ENCODE assay signal across 8 cellular contexts in the genomic region with DNA sequence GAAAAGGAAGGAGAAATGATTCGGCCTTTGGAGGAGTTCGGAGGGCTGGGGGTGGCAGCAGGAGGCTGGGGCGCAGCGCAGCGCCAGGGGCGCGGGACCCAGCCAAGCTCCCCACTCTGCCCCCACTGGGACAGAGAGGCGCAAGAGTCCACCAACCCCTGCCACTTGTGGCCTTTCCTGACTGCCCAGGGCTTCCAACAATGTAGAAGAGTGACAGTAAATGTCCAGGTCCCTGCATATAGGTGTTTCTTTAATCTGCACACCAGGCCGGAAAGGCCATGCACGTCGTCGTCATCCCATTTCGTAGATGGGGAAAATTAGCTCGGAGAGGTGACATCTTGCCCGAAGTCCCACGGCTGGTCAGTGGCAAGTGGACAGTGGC.
DNase-seq lines count a peak whose midpoint lies in the region; ATAC-seq and TF ChIP-seq lines count a peak whose summit lies in the region.

No MANE protein-coding gene starts in this region.

- peaks cover 8% of the 10 kb centered on the region for H3K4me1 ChIP-seq in HUES6 (ENCODE audit: control insufficient read depth, insufficient read depth, low read length)
- peaks cover 6 to 9% of the 10 kb centered on the region in 2 donors for H3K4me1 ChIP-seq in gastrocnemius medialis

- intact Hi-C loops in gastrocnemius medialis (cut with DNase I; ENCODE audit: low total_unique reads) = loop anchor here (10.0 kb wide), 1 partner anchor 232 kb away; no protein-coding TSS in a partner anchor

- in situ Hi-C loops in astrocyte of the cerebellum (cut with HindIII; ENCODE audit: low sequenced_read_pairs) (no loop called here), gastrocnemius medialis (cut with MboI; ENCODE audit: low sequenced_read_pairs in 4 of 4) (loop anchor here in 1 of 4 donors (25.0 kb wide), 1 partner anchor 105 kb away; a partner anchor contains a TSS)

- H3K27me3 ChIP-seq in HUES6 (ENCODE audit: control insufficient read depth, insufficient read depth, low read length) (peaks cover 94% of the 10 kb centered on the region), gastrocnemius medialis (peaks cover 14 to 26% (median 15%) of the 10 kb centered on the region in 3 donors)

- H3K36me3 ChIP-seq in HUES6 (ENCODE audit: control insufficient read depth, insufficient read depth, low read length) (no peaks in the 10 kb centered on the region), gastrocnemius medialis (no peaks in the 10 kb centered on the region)

- TF ChIP-seq CTCF in astrocyte of the cerebellum (IDR thresholded peaks at IDR 0.05; ENCODE audit: low read depth, low read length, missing control alignments) = no peak
- no peak for TF ChIP-seq CTCF in gastrocnemius medialis (IDR thresholded peaks at IDR 0.05 in 4 of 5, conservative IDR thresholded peaks at IDR 0.05 in 1 of 5)

- no peak overlapping the region for H3K9ac ChIP-seq in HUES6 (ENCODE audit: low read length)

- DNase-seq in astrocyte of the cerebellum (ENCODE audit: low read depth) = no peak
- DNase-seq in gastrocnemius medialis = no peak
- DNase-seq in NCI-H2029 (lab: John Stamatoyannopoulos, UW) = no peak
- DNase-seq in DMS79 (lab: John Stamatoyannopoulos, UW) = no peak

- H3K27ac ChIP-seq in HUES6 (ENCODE audit: low read depth, low read length) = no peak overlapping the region
- H3K27ac ChIP-seq in gastrocnemius medialis = no peak overlapping the region

- peak overlapping the region; percentile 71 for H3K4me3 ChIP-seq in HUES6 (ENCODE audit: low read depth, low read length)
- peak overlapping the region; percentile 23 for H3K4me3 ChIP-seq in astrocyte of the cerebellum (ENCODE audit: low read depth, low read length)
- H3K4me3 ChIP-seq in iPS-18c (ENCODE audit: insufficient read depth, low read depth, low read length) = peak overlapping the region; percentile 62
- H3K4me3 ChIP-seq in gastrocnemius medialis = peak overlapping the region; percentile 44 to 67 (median 48)

- H3K9me3 ChIP-seq in HUES6 (ENCODE audit: control insufficient read depth, insufficient read depth, low read depth, low read length) (no peaks in the 10 kb centered on the region), iPS-18c (ENCODE audit: control insufficient read depth, insufficient read depth, low read length) (no peaks in the 10 kb centered on the region), gastrocnemius medialis (no peaks in the 10 kb centered on the region)

- ATAC-seq in gastrocnemius medialis (no peak), HG03571 (IDR thresholded peaks at IDR 0.05; ENCODE audit: unreplicated experiment) (no peak), HG02970 (IDR thresholded peaks at IDR 0.05; ENCODE audit: low FRiP score, unreplicated experiment) (no peak)

- TF ChIP-seq POLR2A in gastrocnemius medialis (IDR thresholded peaks at IDR 0.05) = no peak
